Comparison of ENCODE assay signal across 10 cellular contexts in genomic region chr12:130878193-130879185, GRCh38. TPM values are rescaled to one million over a fixed set of nuclear protein-coding genes. Genes with fewer than 3 reads are reported as not detected.
DNase-seq lines count a peak whose midpoint lies in the region; ATAC-seq and TF ChIP-seq lines count a peak whose summit lies in the region.
"Had no signal": no experiment of that assay in that cellular context is flagged by ENCODE, and none has a peak within 500 bp of the region (broad histone marks: within the 10 kb centered on the region; RNA-seq: fewer than 3 reads in every experiment).

No MANE protein-coding gene starts in this region.

- H3K79me2 ChIP-seq in SU-DHL-6 (ENCODE audit: insufficient read depth, low read length) = peaks cover 18% of the 10 kb centered on the region

- DNase-seq in NCI-H1105 treated with DMSO at 0.1 percent for 48 hours (lab: John Stamatoyannopoulos, UW) = peak; percentile 56
- no peak for DNase-seq in NCI-H1105 (lab: John Stamatoyannopoulos, UW)
- DNase-seq in natural killer cell = no peak
- DNase-seq in GF-D8 (lab: John Stamatoyannopoulos, UW) = no peak
- DNase-seq in AML-193 (lab: John Stamatoyannopoulos, UW) = no peak
- DNase-seq: pancreas, uterus had no signal

- H3K27ac Mint-ChIP-seq in natural killer cell = peak overlapping the region; percentile 70 to 83

- H3K9me2 ChIP-seq in SU-DHL-6 (replicated peaks; ENCODE audit: insufficient read depth, low read length) = no peaks in the 10 kb centered on the region

- H3F3A ChIP-seq in SU-DHL-6 (ENCODE audit: insufficient read depth) = peaks cover 60% of the 10 kb centered on the region

- H3K4me3 ChIP-seq in SU-DHL-6 (ENCODE audit: insufficient read depth, low read length, poor library complexity, severe bottlenecking) = no peak overlapping the region
- H3K4me3 ChIP-seq: pancreas, uterus had no signal

- no peaks in the 10 kb centered on the region for H3K27me3 Mint-ChIP-seq in natural killer cell (ENCODE audit: low read depth in 2 of 2)

- H3K36me3 ChIP-seq in SU-DHL-6 (ENCODE audit: low read length) = peaks cover 34% of the 10 kb centered on the region
- H3K36me3 ChIP-seq: uterus had no signal

- ATAC-seq in HG02571 (IDR thresholded peaks at IDR 0.05; ENCODE audit: unreplicated experiment) = peak; percentile 14
- ATAC-seq in natural killer cell = peak in 1 of 3 donors; percentile 4
- ATAC-seq in HG03097 (IDR thresholded peaks at IDR 0.05; ENCODE audit: low FRiP score, unreplicated experiment) = no peak

- TF ChIP-seq CTCF in SU-DHL-6 (IDR thresholded peaks at IDR 0.05; ENCODE audit: insufficient read depth, low read length, poor library complexity, severe bottlenecking) (no peak), natural killer cell (IDR thresholded peaks at IDR 0.05) (no peak)

- no peak overlapping the region for H2AFZ ChIP-seq in SU-DHL-6 (ENCODE audit: low read depth, low read length, severe bottlenecking)

- no peaks in the 10 kb centered on the region for H3K27me3 ChIP-seq in SU-DHL-6 (ENCODE audit: low read length)
- H3K27me3 ChIP-seq: pancreas, uterus had no signal

- peaks cover 30% of the 10 kb centered on the region for H3K36me3 Mint-ChIP-seq in natural killer cell

- H3K9me3 Mint-ChIP-seq in natural killer cell = no peaks in the 10 kb centered on the region

- no peaks in the 10 kb centered on the region for H3K9me3 ChIP-seq in SU-DHL-6 (ENCODE audit: insufficient read depth, low read length)
- H3K9me3 ChIP-seq: pancreas, uterus had no signal

- peaks cover 23 to 47% of the 10 kb centered on the region in 2 donors for H3K4me1 Mint-ChIP-seq in natural killer cell

- peak overlapping the region; percentile 40 for H3K27ac ChIP-seq in SU-DHL-6 (ENCODE audit: low read depth, low read length)
- H3K27ac ChIP-seq: pancreas, uterus had no signal

- H4K20me1 ChIP-seq in SU-DHL-6 (ENCODE audit: low read depth, low read length) = peaks cover 33% of the 10 kb centered on the region

- peak overlapping the region; percentile 78 for H3K4me3 Mint-ChIP-seq in natural killer cell

- intact Hi-C loops in natural killer cell (cut with micrococcal nuclease) = no loop called here

- H3K9ac ChIP-seq in SU-DHL-6 (ENCODE audit: low read length) = no peak overlapping the region; the same call in 1 of the 2 replicates

- H3K4me2 ChIP-seq in SU-DHL-6 (ENCODE audit: low read depth, low read length, poor library complexity, severe bottlenecking) = peak overlapping the region; percentile 26

RNA-seq across cellular contexts. Expression of gene RAN, which starts 6.6 kb away (rescaled TPM):
- total RNA-seq in natural killer cell = 100 to 1,000 TPM; 244 to 264 (median 247) TPM

RNA-seq across cellular contexts. Expression of gene STX2, which starts 39.4 kb away (rescaled TPM):
- 10 to 100 TPM in 2 of 3 donors, 1 to 10 TPM in 1; 7.9 to 14.4 (median 14.1) TPM for total RNA-seq in natural killer cell
